In genomic region chr3:158808697-158809096, GRCh38 we compare ENCODE assay signal across 12 cellular contexts. TPM values are rescaled to one million over a fixed set of nuclear protein-coding genes. Genes with fewer than 3 reads are reported as not detected.
DNase-seq lines count a peak whose midpoint lies in the region; ATAC-seq and TF ChIP-seq lines count a peak whose summit lies in the region.
"Had no signal": no experiment of that assay in that cellular context is flagged by ENCODE, and none has a peak within 500 bp of the region (broad histone marks: within the 10 kb centered on the region; RNA-seq: fewer than 3 reads in every experiment).

No MANE protein-coding gene starts in this region.

- no peaks in the 10 kb centered on the region for H3K9me3 ChIP-seq in SK-N-SH
- no peaks in the 10 kb centered on the region for H3K9me3 ChIP-seq in Peyer's patch

- no peak overlapping the region for H3K9ac ChIP-seq in SK-N-SH

- H3K4me1 ChIP-seq in SK-N-SH (ENCODE audit: control insufficient read depth in 1 of 2, insufficient read depth in 2 of 2, low read depth in 1 of 2, low read length in 1 of 2) (peaks cover 0 to 1% of the 10 kb centered on the region in 2 experiments; a peak in 2 of 4 replicates), Peyer's patch (no peaks in the 10 kb centered on the region)

- TF ChIP-seq EP300 in SK-N-SH (IDR thresholded peaks at IDR 0.05; ENCODE audit: borderline replicate concordance in 1 of 2, low read depth in 1 of 2, low read length in 1 of 2) = peak in 1 of 2 experiments; percentile 7; a peak in 1 of 4 replicates

- 72% methylated on average over 3 of the region's 3 CpGs for WGBS in SK-N-SH (ENCODE audit: low lambda C conversion rate)

- peaks cover 26% of the 10 kb centered on the region for H3F3A ChIP-seq in SK-N-SH (replicated peaks; ENCODE audit: insufficient read depth)

- H3K4me3 ChIP-seq in HFF-Myc (replicated peaks; ENCODE audit: low read depth, low read length) = no peak overlapping the region
- H3K4me3 ChIP-seq in SK-N-SH (ENCODE audit: low read depth in 2 of 2, low read length in 1 of 2) = no peak overlapping the region
- no peak overlapping the region for H3K4me3 ChIP-seq in foreskin fibroblast (ENCODE audit: low read depth in 1 of 2, low read length in 2 of 2)
- H3K4me3 ChIP-seq in Peyer's patch = no peak overlapping the region
- H3K4me3 ChIP-seq: GM23338 had no signal

- peak; percentile 79 for DNase-seq in ACHN
- peak; percentile 36 for DNase-seq in HFF-Myc (ENCODE audit: extremely low read depth, low read depth)
- no peak for DNase-seq in SK-N-SH
- peak; percentile 75 to 79 for DNase-seq in foreskin fibroblast
- no peak for DNase-seq in Peyer's patch
- no peak for DNase-seq in T-helper 2 cell
- DNase-seq: CD4-positive, alpha-beta T cell; erythroblast; stimulated activated CD4-positive, alpha-beta T cell treated with anti-CD3 and anti-CD28 coated beads, Interleukin-12 subunit alpha, Interleukin-12 subunit beta, amount 100 ng/mL, for 4 hours had no signal

- POLR2A ChIA-PET in SK-N-SH (lab: Yijun Ruan, JAX) = no interaction called here

- H2AFZ ChIP-seq in SK-N-SH (ENCODE audit: low read depth) = no peak overlapping the region
- H2AFZ ChIP-seq: GM23338 had no signal

- no peak for TF ChIP-seq CTCF in HFF-Myc (IDR thresholded peaks at IDR 0.05; ENCODE audit: low read depth, low read length, missing control alignments)
- TF ChIP-seq CTCF in SK-N-SH (IDR thresholded peaks at IDR 0.05) = no peak
- no peak for TF ChIP-seq CTCF in foreskin fibroblast (IDR thresholded peaks at IDR 0.05; ENCODE audit: low read depth, low read length)
- TF ChIP-seq CTCF in Peyer's patch (IDR thresholded peaks at IDR 0.05) = no peak

- no peak for TF ChIP-seq RAD21 in SK-N-SH (IDR thresholded peaks at IDR 0.05; ENCODE audit: low read length)

- H3K9me2 ChIP-seq in SK-N-SH = no peaks in the 10 kb centered on the region

- CTCF ChIA-PET in SK-N-SH (lab: Yijun Ruan, JAX) = interaction anchor here (0.6 to 1.5 kb wide), 2 partner anchors 17 to 19 kb away, joined by 3 read pairs; no protein-coding TSS in a partner anchor

- H3K79me2 ChIP-seq in SK-N-SH (ENCODE audit: insufficient read depth) = peaks cover 14% of the 10 kb centered on the region

- no peaks in the 10 kb centered on the region for H4K20me1 ChIP-seq in SK-N-SH (ENCODE audit: insufficient read depth)

- ATAC-seq in HG02840 (IDR thresholded peaks at IDR 0.05; ENCODE audit: low FRiP score, unreplicated experiment) = no peak
- no peak for ATAC-seq in GM19463 (IDR thresholded peaks at IDR 0.05; ENCODE audit: unreplicated experiment)
- ATAC-seq: GM23338 had no signal

- peaks cover 68 to 78% of the 10 kb centered on the region in 2 experiments for H3K36me3 ChIP-seq in SK-N-SH (replicated peaks in 1 of 2; ENCODE audit: control insufficient read depth in 1 of 2, insufficient read depth in 2 of 2, low read length in 1 of 2)
- peaks cover 0 to 51% (median 0%) of the 10 kb centered on the region in 3 donors for H3K36me3 ChIP-seq in Peyer's patch

- H3K27me3 ChIP-seq in SK-N-SH (ENCODE audit: insufficient read depth) = no peaks in the 10 kb centered on the region
- H3K27me3 ChIP-seq in Peyer's patch = no peaks in the 10 kb centered on the region

- H3K27ac ChIP-seq in SK-N-SH (ENCODE audit: low read depth in 2 of 2, low read length in 1 of 2) = peak overlapping the region in 1 of 2 experiments; percentile 23; a peak in 1 of 4 replicates
- H3K27ac ChIP-seq in Peyer's patch = no peak overlapping the region

- no peak for TF ChIP-seq POLR2A in Peyer's patch (IDR thresholded peaks at IDR 0.05)

- in situ Hi-C loops in ACHN (cut with HindIII; ENCODE audit: low pct_ligation_motif_present, low pct_unique_long_range_greater_than_20kb, low sequenced_read_pairs) = no loop called here

- H3K4me2 ChIP-seq in SK-N-SH = no peak overlapping the region; the same call in 1 of the 2 replicates
- H3K4me2 ChIP-seq: GM23338 had no signal

TF ChIP-seq in SK-N-SH, 30 proteins besides CTCF, POLR2A, EP300 and RAD21 (continues in another document):
- TF ChIP-seq RFX5 (IDR thresholded peaks at IDR 0.05; ENCODE audit: low read length) (no peak), SIN3A (IDR thresholded peaks at IDR 0.05; ENCODE audit: borderline replicate concordance, low read depth, low read length) (no peak), YY1 (IDR thresholded peaks at IDR 0.05; ENCODE audit: low read depth) (no peak), SMC3 (IDR thresholded peaks at IDR 0.05; ENCODE audit: low read depth, low read length) (no peak), POLR2AphosphoS5 (IDR thresholded peaks at IDR 0.05; ENCODE audit: low read depth, low read length) (no peak), GATA2 (CRISPR knock-in tag; IDR thresholded peaks at IDR 0.05) (no peak), TAF1 (IDR thresholded peaks at IDR 0.05; ENCODE audit: borderline replicate concordance, low read depth, low read length) (no peak), USF1 (IDR thresholded peaks at IDR 0.05; ENCODE audit: borderline replicate concordance, low read depth) (no peak), IRF3 (IDR thresholded peaks at IDR 0.05; ENCODE audit: low read depth, low read length) (no peak), MXI1 (IDR thresholded peaks at IDR 0.05; ENCODE audit: low read depth, low read length) (no peak), FOXM1 (IDR thresholded peaks at IDR 0.05; ENCODE audit: low read depth) (no peak), RXRA (IDR thresholded peaks at IDR 0.05; ENCODE audit: borderline replicate concordance, low read depth) (no peak), GABPA (IDR thresholded peaks at IDR 0.05; ENCODE audit: low read depth) (no peak), ZBTB33 (IDR thresholded peaks at IDR 0.05; ENCODE audit: borderline replicate concordance, low read depth) (no peak), RCOR1 (IDR thresholded peaks at IDR 0.05; ENCODE audit: low read length) (no peak), FOXJ3 (CRISPR knock-in tag; IDR thresholded peaks at IDR 0.05) (no peak), TEAD4 (IDR thresholded peaks at IDR 0.05; ENCODE audit: borderline replicate concordance, insufficient read depth) (no peak), REST (IDR thresholded peaks at IDR 0.05; ENCODE audit: low read depth, low read length) (no peak), JUND (IDR thresholded peaks at IDR 0.05) (peak; percentile 5; the same call in 1 of the 2 replicates)

RNA-seq across cellular contexts. Expression of gene MFSD1, which starts 6.8 kb away (rescaled TPM):
- 44.9 and 70.4 TPM in 2 replicates for polyA plus RNA-seq in SK-N-SH (2012; rRNA removed)
- 62.0 and 65.7 TPM in 2 replicates for polyA plus RNA-seq in SK-N-SH (2012; cell fraction: cytosol; rRNA removed)
- polyA plus RNA-seq in SK-N-SH (2012; cell fraction: nucleus; rRNA removed) = 21.3 and 43.6 TPM in 2 replicates
- total RNA-seq in Peyer's patch = 10 to 100 TPM; 14.9 to 48.0 (median 42.6) TPM

Comparison
In these comparisons a context has a peak if more than half of its experiments do, and no peak if none do; other contexts are left out.
1. DNase-seq: peak in ACHN (single experiment), HFF-Myc (single experiment) and foreskin fibroblast (2 of 2); none in SK-N-SH (single experiment), Peyer's patch (0 of 3) and T-helper 2 cell (0 of 5).